14 cellular contexts compared by ENCODE assay signal in genomic region chr9:109448223-109448622, GRCh38. TPM values are rescaled to one million over a fixed set of nuclear protein-coding genes. Genes with fewer than 3 reads are reported as not detected.
DNase-seq lines count a peak whose midpoint lies in the region; ATAC-seq, FAIRE-seq and TF ChIP-seq lines count a peak whose summit lies in the region.
"Had no signal": no experiment of that assay in that cellular context is flagged by ENCODE, and none has a peak within 500 bp of the region (broad histone marks: within the 10 kb centered on the region; RNA-seq: fewer than 3 reads in every experiment).

No MANE protein-coding gene starts in this region.

- CTCF ChIA-PET in HepG2 (lab: Yijun Ruan, JAX; ENCODE audit: low intra/inter-chr PET ratio, low total read pairs) = no interaction called here

- DNase-seq in AG09309 (ENCODE audit: low read depth) = peak; percentile 10
- DNase-seq in Jurkat, Clone E6-1 (ENCODE audit: low read depth, low spot score) = no peak
- DNase-seq in astrocyte of the hippocampus (ENCODE audit: low read depth, low spot score) = peak; percentile 63
- peak; percentile 64 for DNase-seq in kidney tubule cell (ENCODE audit: low spot score)
- DNase-seq in HepG2 (ENCODE audit: low spot score) = no peak
- DNase-seq in D721Med (ENCODE audit: insufficient read length, low spot score) = no peak
- no peak for DNase-seq in NCI-H187 (lab: John Stamatoyannopoulos, UW)
- DNase-seq: aorta, endodermal cell, MM.1S, T1000 had no signal

- no peak overlapping the region for H2AFZ ChIP-seq in HepG2 (ENCODE audit: low read length)
- H2AFZ ChIP-seq: parathyroid adenoma had no signal

- no peaks in the 10 kb centered on the region for H4K20me1 ChIP-seq in HepG2 (ENCODE audit: insufficient read depth, low read length)

- no peak for TF ChIP-seq RAD21 in HepG2 (CRISPR knock-in tag; IDR thresholded peaks at IDR 0.05)

- in situ Hi-C loops in HepG2 (cut with HindIII; ENCODE audit: extremely low pct_ligation_motif_present, low pct_unique_long_range_greater_than_20kb) = no loop called here

- no peak overlapping the region for H3K4me3 ChIP-seq in AG09309 (ENCODE audit: control insufficient read depth, low read depth, low read length)
- peak overlapping the region; percentile 20; the same call in 1 of the 2 replicates for H3K4me3 ChIP-seq in Jurkat, Clone E6-1 (ENCODE audit: low read length)
- H3K4me3 ChIP-seq in HepG2 (replicated peaks in 1 of 3; ENCODE audit: insufficient read depth in 1 of 3, low read depth in 2 of 3, low read length in 3 of 3) = no peak overlapping the region

- H3K4me2 ChIP-seq in HepG2 (ENCODE audit: low read depth, low read length) = no peak overlapping the region

- no peak for TF ChIP-seq EP300 in HepG2 (IDR thresholded peaks at IDR 0.05; ENCODE audit: low read depth in 2 of 2, low read length in 2 of 2)
- no peak for TF ChIP-seq EP300 in HepG2 (CRISPR knock-in tag; IDR thresholded peaks at IDR 0.05; ENCODE audit: borderline replicate concordance)

- BruUV-seq in HepG2 (replicated peaks; lab: Mats Ljungman, UMichigan) = no TSS peak

- TF ChIP-seq POLR2A in HepG2 (IDR thresholded peaks at IDR 0.05; ENCODE audit: insufficient read depth in 1 of 2, low read depth in 2 of 2, low read length in 2 of 2) = no peak

- no peaks in the 10 kb centered on the region for H3K4me1 ChIP-seq in HepG2 (ENCODE audit: insufficient read depth, low read length)
- H3K4me1 ChIP-seq: parathyroid adenoma had no signal

- H3K9ac ChIP-seq in HepG2 (ENCODE audit: insufficient read depth, low read depth, low read length) = no peak overlapping the region
- H3K9ac ChIP-seq: parathyroid adenoma had no signal

- H3K36me3 ChIP-seq in HepG2 (replicated peaks in 1 of 2; ENCODE audit: control insufficient read depth in 1 of 2, insufficient read depth in 2 of 2, low read length in 2 of 2) = peaks cover 3 to 10% of the 10 kb centered on the region in 2 experiments; a peak in 2 of 5 replicates

- no peaks in the 10 kb centered on the region for H3K9me3 ChIP-seq in HepG2 (ENCODE audit: low read length)

- H3K27me3 ChIP-seq in HepG2 (ENCODE audit: control insufficient read depth in 1 of 2, insufficient read depth in 2 of 2, low read length in 2 of 2) = no peaks in the 10 kb centered on the region

- no peak for ATAC-seq in HepG2
- no peak for ATAC-seq in GM21825 (IDR thresholded peaks at IDR 0.05; ENCODE audit: unreplicated experiment)

- no peak for FAIRE-seq in HepG2 (lab: Jason Lieb, UNC)
- no peak for FAIRE-seq in D721Med (lab: Jason Lieb, UNC)
- FAIRE-seq: RCC 7860 had no signal

- H3K27ac ChIP-seq in HepG2 (ENCODE audit: extremely low read length, insufficient read depth, low read length) = no peak overlapping the region
- H3K27ac ChIP-seq: parathyroid adenoma had no signal

- 100% methylated on average over 3 of the region's 3 CpGs for WGBS in HepG2 (ENCODE audit: low lambda C conversion rate)

- no peak for TF ChIP-seq CTCF in AG09309 (IDR thresholded peaks at IDR 0.05; ENCODE audit: control insufficient read depth, insufficient read depth, low read depth, low read length, missing control alignments)
- no peak for TF ChIP-seq CTCF in HepG2 (CRISPR knock-in tag; IDR thresholded peaks at IDR 0.05)
- no peak for TF ChIP-seq CTCF in D721Med (IDR thresholded peaks at IDR 0.05; ENCODE audit: insufficient read depth, missing control alignments)

- intact Hi-C loops in HepG2 (cut with micrococcal nuclease; ENCODE audit: unreplicated experiment) = no loop called here

- no peaks in the 10 kb centered on the region for H3K79me2 ChIP-seq in HepG2 (ENCODE audit: insufficient read depth, low read length)
- H3K79me2 ChIP-seq: parathyroid adenoma had no signal

- POLR2A ChIA-PET in HepG2 (lab: Yijun Ruan, JAX) = no interaction called here

TF ChIP-seq in HepG2, 621 proteins besides CTCF, POLR2A, EP300 and RAD21:
- TF ChIP-seq KLF13 (CRISPR knock-in tag; IDR thresholded peaks at IDR 0.05) = no peak
- no peak for TF ChIP-seq ARHGAP35 (CRISPR knock-in tag; IDR thresholded peaks at IDR 0.05; ENCODE audit: borderline replicate concordance)
- TF ChIP-seq MYC (CRISPR knock-in tag; IDR thresholded peaks at IDR 0.05; ENCODE audit: borderline replicate concordance) = no peak
- no peak for TF ChIP-seq ZSCAN22 (CRISPR knock-in tag; IDR thresholded peaks at IDR 0.05)
- TF ChIP-seq ZNF432 (CRISPR knock-in tag; IDR thresholded peaks at IDR 0.05; ENCODE audit: borderline replicate concordance) = no peak
- TF ChIP-seq ZNF672 (CRISPR knock-in tag; IDR thresholded peaks at IDR 0.05) = no peak

RNA-seq across cellular contexts. Expression of gene PTPN3, which starts 49.9 kb away (rescaled TPM):
- 6.0 TPM for polyA plus RNA-seq in Jurkat, Clone E6-1 (2012; ENCODE audit: insufficient read depth, insufficient read length)
- 5.6 and 7.9 TPM in 2 replicates for total RNA-seq in HepG2 (2016; rRNA removed; fragmentation: Illumina TruSeq; extraction: Trizol)
- total RNA-seq in HepG2 (2016; cell fraction: cytosol; rRNA removed; fragmentation: Illumina TruSeq; extraction: Trizol; ENCODE audit: low read depth) = 1.3 TPM in 2 replicates
- total RNA-seq in HepG2 (2016; cell fraction: insoluble cytoplasmic fraction; rRNA removed; fragmentation: Illumina TruSeq; extraction: Trizol) = 5.7 and 6.8 TPM in 2 replicates
- 3.7 and 4.9 TPM in 2 replicates for total RNA-seq in HepG2 (2016; cell fraction: membrane; rRNA removed; fragmentation: Illumina TruSeq; extraction: Trizol)
- total RNA-seq in HepG2 (2016; cell fraction: nucleus; rRNA removed; fragmentation: Illumina TruSeq; extraction: Trizol) = 4.9 and 6.4 TPM in 2 replicates
- 17.2 and 20.5 TPM in 2 replicates for polyA plus RNA-seq in HepG2 (2011; rRNA removed)
- polyA plus RNA-seq in HepG2 (2011; cell fraction: cytosol; rRNA removed) = 9.8 and 14.5 TPM in 2 replicates
- polyA plus RNA-seq in HepG2 (2011; cell fraction: nucleus; rRNA removed) = 18.5 and 18.8 TPM in 2 replicates
- 6.4 and 8.5 TPM in 2 replicates for polyA plus RNA-seq in HepG2 (2012)
- 0.68 and 1.0 TPM in 2 replicates for polyA plus RNA-seq in HepG2 (2016; cell fraction: cytosol; fragmentation: Illumina TruSeq; extraction: Trizol; ENCODE audit: low read depth)
- 6.0 and 7.7 TPM in 2 replicates for polyA plus RNA-seq in HepG2 (2016; cell fraction: insoluble cytoplasmic fraction; fragmentation: Illumina TruSeq; extraction: Trizol; ENCODE audit: low read depth)
- 1.8 and 2.7 TPM in 2 replicates for polyA plus RNA-seq in HepG2 (2016; cell fraction: membrane; fragmentation: Illumina TruSeq; extraction: Trizol; ENCODE audit: low read depth)
- 9.2 and 9.7 TPM in 2 replicates for polyA plus RNA-seq in HepG2 (2016; cell fraction: nucleus; fragmentation: Illumina TruSeq; extraction: Trizol; ENCODE audit: insufficient read depth, low read depth)
- polyA minus RNA-seq in HepG2 (2011; rRNA and poly(A)+ RNA removed; ENCODE audit: low replicate concordance) = 11.9 and 17.0 TPM in 2 replicates
- polyA minus RNA-seq in HepG2 (2011; cell fraction: cytosol; rRNA and poly(A)+ RNA removed) = 7.4 and 10.0 TPM in 2 replicates
- polyA minus RNA-seq in HepG2 (2011; cell fraction: nucleus; rRNA and poly(A)+ RNA removed) = 18.0 and 21.4 TPM in 2 replicates

Comparison
In these comparisons a context has a peak if more than half of its experiments do, and no peak if none do; other contexts are left out.
1. DNase-seq: peak in AG09309 (single experiment), astrocyte of the hippocampus (single experiment) and kidney tubule cell (single experiment); none in Jurkat, Clone E6-1 (single experiment), HepG2 (single experiment), D721Med (single experiment) and NCI-H187 (0 of 2).